ENCODE assay signal across 2 cellular contexts in the genomic region with DNA sequence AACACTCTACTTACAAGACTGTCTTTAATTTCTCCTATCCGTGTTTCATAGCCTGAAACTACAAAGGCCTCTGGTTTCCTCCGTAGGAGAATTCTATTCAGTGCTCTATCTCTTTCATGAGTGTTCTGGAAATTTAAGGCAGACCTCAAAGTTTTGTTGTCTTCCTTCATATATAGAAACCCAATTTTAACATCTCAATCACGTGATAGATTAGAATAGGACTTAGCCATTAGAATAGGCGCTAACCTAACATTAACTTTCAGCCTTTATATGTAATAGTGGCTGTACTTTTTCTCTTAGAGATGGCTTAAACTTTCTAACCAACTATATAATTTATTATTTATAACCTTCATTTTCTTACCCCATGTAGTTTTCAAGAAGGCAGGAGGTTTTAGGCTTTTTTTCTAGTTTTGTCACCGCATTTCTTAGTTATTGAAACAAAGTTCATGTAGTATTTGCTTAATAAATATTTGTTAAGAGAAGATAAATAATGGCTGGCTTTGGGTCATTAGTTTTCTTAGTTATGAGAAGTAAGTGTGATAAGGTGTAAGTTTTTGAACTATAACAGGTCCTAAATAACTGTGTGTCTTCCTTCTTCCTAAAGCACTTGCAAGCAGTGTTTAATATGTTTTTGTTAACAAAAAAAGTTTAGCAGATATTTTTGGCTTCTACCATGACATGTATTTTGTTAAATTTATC.
TF ChIP-seq lines count a peak whose summit lies in the region.

No MANE protein-coding gene starts in this region.

TF ChIP-seq in K562, 482 proteins besides CTCF, POLR2A, EP300 and RAD21:
- TF ChIP-seq, protein P1, sequence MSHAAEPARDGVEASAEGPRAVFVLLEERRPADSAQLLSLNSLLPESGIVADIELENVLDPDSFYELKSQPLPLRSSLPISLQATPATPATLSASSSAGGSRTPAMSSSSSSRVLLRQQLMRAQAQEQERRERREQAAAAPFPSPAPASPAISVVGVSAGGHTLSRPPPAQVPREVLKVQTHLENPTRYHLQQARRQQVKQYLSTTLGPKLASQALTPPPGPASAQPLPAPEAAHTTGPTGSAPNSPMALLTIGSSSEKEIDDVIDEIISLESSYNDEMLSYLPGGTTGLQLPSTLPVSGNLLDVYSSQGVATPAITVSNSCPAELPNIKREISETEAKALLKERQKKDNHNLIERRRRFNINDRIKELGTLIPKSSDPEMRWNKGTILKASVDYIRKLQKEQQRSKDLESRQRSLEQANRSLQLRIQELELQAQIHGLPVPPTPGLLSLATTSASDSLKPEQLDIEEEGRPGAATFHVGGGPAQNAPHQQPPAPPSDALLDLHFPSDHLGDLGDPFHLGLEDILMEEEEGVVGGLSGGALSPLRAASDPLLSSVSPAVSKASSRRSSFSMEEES (CRISPR knock-in tag; IDR thresholded peaks at IDR 0.05) = peak; percentile 66
- TF ChIP-seq ETV5 (CRISPR knock-in tag; IDR thresholded peaks at IDR 0.05; ENCODE audit: low read depth) = no peak

TF ChIP-seq in liver, 16 proteins besides CTCF, POLR2A, EP300 and RAD21 (continued from another document):
- TF ChIP-seq, protein P2, sequence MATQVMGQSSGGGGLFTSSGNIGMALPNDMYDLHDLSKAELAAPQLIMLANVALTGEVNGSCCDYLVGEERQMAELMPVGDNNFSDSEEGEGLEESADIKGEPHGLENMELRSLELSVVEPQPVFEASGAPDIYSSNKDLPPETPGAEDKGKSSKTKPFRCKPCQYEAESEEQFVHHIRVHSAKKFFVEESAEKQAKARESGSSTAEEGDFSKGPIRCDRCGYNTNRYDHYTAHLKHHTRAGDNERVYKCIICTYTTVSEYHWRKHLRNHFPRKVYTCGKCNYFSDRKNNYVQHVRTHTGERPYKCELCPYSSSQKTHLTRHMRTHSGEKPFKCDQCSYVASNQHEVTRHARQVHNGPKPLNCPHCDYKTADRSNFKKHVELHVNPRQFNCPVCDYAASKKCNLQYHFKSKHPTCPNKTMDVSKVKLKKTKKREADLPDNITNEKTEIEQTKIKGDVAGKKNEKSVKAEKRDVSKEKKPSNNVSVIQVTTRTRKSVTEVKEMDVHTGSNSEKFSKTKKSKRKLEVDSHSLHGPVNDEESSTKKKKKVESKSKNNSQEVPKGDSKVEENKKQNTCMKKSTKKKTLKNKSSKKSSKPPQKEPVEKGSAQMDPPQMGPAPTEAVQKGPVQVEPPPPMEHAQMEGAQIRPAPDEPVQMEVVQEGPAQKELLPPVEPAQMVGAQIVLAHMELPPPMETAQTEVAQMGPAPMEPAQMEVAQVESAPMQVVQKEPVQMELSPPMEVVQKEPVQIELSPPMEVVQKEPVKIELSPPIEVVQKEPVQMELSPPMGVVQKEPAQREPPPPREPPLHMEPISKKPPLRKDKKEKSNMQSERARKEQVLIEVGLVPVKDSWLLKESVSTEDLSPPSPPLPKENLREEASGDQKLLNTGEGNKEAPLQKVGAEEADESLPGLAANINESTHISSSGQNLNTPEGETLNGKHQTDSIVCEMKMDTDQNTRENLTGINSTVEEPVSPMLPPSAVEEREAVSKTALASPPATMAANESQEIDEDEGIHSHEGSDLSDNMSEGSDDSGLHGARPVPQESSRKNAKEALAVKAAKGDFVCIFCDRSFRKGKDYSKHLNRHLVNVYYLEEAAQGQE (IDR thresholded peaks at IDR 0.05) = no peak
- TF ChIP-seq, protein P3, sequence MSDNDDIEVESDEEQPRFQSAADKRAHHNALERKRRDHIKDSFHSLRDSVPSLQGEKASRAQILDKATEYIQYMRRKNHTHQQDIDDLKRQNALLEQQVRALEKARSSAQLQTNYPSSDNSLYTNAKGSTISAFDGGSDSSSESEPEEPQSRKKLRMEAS (IDR thresholded peaks at IDR 0.05) = no peak
- TF ChIP-seq RXRA (IDR thresholded peaks at IDR 0.05) = no peak
- TF ChIP-seq HNF4A (conservative IDR thresholded peaks at IDR 0.05) = peak in 1 of 2 donors; percentile 27
- no peak for TF ChIP-seq HNF4G (IDR thresholded peaks at IDR 0.05)
- no peak for TF ChIP-seq JUND (IDR thresholded peaks at IDR 0.05)
- no peak for TF ChIP-seq TAF1 (conservative IDR thresholded peaks at IDR 0.05)
- TF ChIP-seq FOXA1 (IDR thresholded peaks at IDR 0.05) = no peak
- TF ChIP-seq EGR1 (IDR thresholded peaks at IDR 0.05; ENCODE audit: low read depth in 2 of 2) = no peak
- TF ChIP-seq, protein P4, sequence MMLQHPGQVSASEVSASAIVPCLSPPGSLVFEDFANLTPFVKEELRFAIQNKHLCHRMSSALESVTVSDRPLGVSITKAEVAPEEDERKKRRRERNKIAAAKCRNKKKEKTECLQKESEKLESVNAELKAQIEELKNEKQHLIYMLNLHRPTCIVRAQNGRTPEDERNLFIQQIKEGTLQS (IDR thresholded peaks at IDR 0.05) = no peak
- TF ChIP-seq NR2F2 (IDR thresholded peaks at IDR 0.05) = no peak
